37 cellular contexts compared by ENCODE assay signal in the genomic region with DNA sequence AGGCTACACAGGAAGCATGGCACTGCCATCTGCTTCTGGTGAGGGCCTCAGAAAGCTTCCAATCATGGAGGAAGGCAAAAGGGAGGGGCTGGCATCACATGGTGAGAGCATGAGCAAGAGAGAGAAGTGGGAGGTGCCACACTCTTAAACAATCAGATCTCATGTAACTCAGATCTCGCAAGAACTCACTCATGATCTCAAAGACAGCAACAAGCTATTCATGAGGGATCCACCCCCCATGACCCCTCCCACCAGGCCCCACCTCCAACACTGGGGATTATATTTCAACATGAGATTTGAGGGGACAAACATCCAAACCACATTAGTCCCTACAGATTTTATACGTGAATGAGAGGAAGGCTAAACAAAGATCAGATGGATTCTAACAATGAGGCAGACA. TPM values are rescaled to one million over a fixed set of nuclear protein-coding genes. Genes with fewer than 3 reads are reported as not detected.
"Had no signal": no experiment of that assay in that cellular context is flagged by ENCODE, and none has a peak within 500 bp of the region (broad histone marks: within the 10 kb centered on the region; RNA-seq: fewer than 3 reads in every experiment).

No MANE protein-coding gene starts in this region.

- H3K9me3 ChIP-seq: pancreas, prostate gland, uterus had no signal

- H3K4me3 ChIP-seq: gastroesophageal sphincter, pancreas, prostate gland, sigmoid colon, uterus had no signal

- H3K36me3 Mint-ChIP-seq: activated naive CD8-positive, alpha-beta T cell treated with anti-CD3 and anti-CD28 coated beads, Interleukin-2, amount 10 ng/mL, durations not matched to agents 7 days and 5 days; naive thymus-derived CD4-positive, alpha-beta T cell; stimulated activated memory B cell treated with anti-CD40 and anti-IgM and Interleukin-4, amounts not matched to agents 10 μg/mL and 1 μg/mL and 100 μg/mL, for 72 hours; type B pancreatic cell had no signal

- H3K4me1 Mint-ChIP-seq: activated B cell treated with CpG ODN at 0.5 μM for 24 hours; activated naive CD8-positive, alpha-beta T cell treated with anti-CD3 and anti-CD28 coated beads, Interleukin-2, amount 10 ng/mL, durations not matched to agents 7 days and 5 days; stimulated activated memory B cell treated with anti-CD40 and anti-IgM and Interleukin-4, amounts not matched to agents 10 μg/mL and 1 μg/mL and 100 μg/mL, for 72 hours; stimulated activated naive CD8-positive, alpha-beta T cell treated with anti-CD3 and anti-CD28 coated beads, Interleukin-15, amount 100 ng/mL, for 72 hours had no signal

- H3K27ac Mint-ChIP-seq: activated B cell treated with CpG ODN at 0.5 μM for 24 hours; activated naive CD4-positive, alpha-beta T cell treated with anti-CD3 and anti-CD28 coated beads for 36 hours; activated naive CD8-positive, alpha-beta T cell treated with anti-CD3 and anti-CD28 coated beads, Interleukin-2, amount 10 ng/mL, durations not matched to agents 7 days and 5 days; activated T-helper 1 cell treated with anti-CD3 and anti-CD28 coated beads, Interleukin-12 subunit alpha, Interleukin-12 subunit beta, Interleukin-2, Interleukin-4 antibody, amounts not matched to agents 30 ng/mL and 10 ng/mL and 1 ng/mL, durations not matched to agents 14 hours and 24 hours and 36 hours; effector memory CD8-positive, alpha-beta T cell; naive thymus-derived CD4-positive, alpha-beta T cell; stimulated activated memory B cell treated with anti-CD40 and anti-IgM and Interleukin-4, amounts not matched to agents 10 μg/mL and 1 μg/mL and 100 μg/mL, for 72 hours; stimulated activated naive CD8-positive, alpha-beta T cell treated with anti-CD3 and anti-CD28 coated beads, Interleukin-15, amount 100 ng/mL, for 72 hours; T-helper 1 cell treated with Interleukin-12 subunit alpha and Interleukin-12 subunit beta and Interleukin-4 antibody, amounts not matched to agents 30 μg/mL and 1 μg/mL, for 36 hours; type B pancreatic cell had no signal

- H3K4me1 ChIP-seq: gastroesophageal sphincter, pancreas, prostate gland, sigmoid colon, uterus had no signal

- H3K9me3 Mint-ChIP-seq: activated naive CD4-positive, alpha-beta T cell treated with anti-CD3 and anti-CD28 coated beads for 36 hours; activated naive CD8-positive, alpha-beta T cell treated with anti-CD3 and anti-CD28 coated beads, Interleukin-2, amount 10 ng/mL, durations not matched to agents 7 days and 5 days; activated T-helper 1 cell treated with anti-CD3 and anti-CD28 coated beads, Interleukin-12 subunit alpha, Interleukin-12 subunit beta, Interleukin-2, Interleukin-4 antibody, amounts not matched to agents 30 ng/mL and 10 ng/mL and 1 ng/mL, durations not matched to agents 14 hours and 24 hours and 36 hours; effector memory CD8-positive, alpha-beta T cell; neural crest cell; stimulated activated memory B cell treated with anti-CD40 and anti-IgM and Interleukin-4, amounts not matched to agents 10 μg/mL and 1 μg/mL and 100 μg/mL, for 72 hours; stimulated activated naive CD8-positive, alpha-beta T cell treated with anti-CD3 and anti-CD28 coated beads, Interleukin-15, amount 100 ng/mL, for 72 hours; T-helper 1 cell treated with Interleukin-12 subunit alpha and Interleukin-12 subunit beta and Interleukin-4 antibody, amounts not matched to agents 30 μg/mL and 1 μg/mL, for 36 hours had no signal

- ATAC-seq: effector memory CD8-positive, alpha-beta T cell; gastroesophageal sphincter; left cardiac atrium; naive thymus-derived CD4-positive, alpha-beta T cell; pancreas; stimulated activated memory B cell treated with anti-CD40 and anti-IgM and Interleukin-4, amounts not matched to agents 10 μg/mL and 1 μg/mL and 100 μg/mL, for 72 hours; stimulated activated naive CD8-positive, alpha-beta T cell treated with anti-CD3 and anti-CD28 coated beads, Interleukin-15, amount 100 ng/mL, for 72 hours had no signal

- FAIRE-seq: astrocyte, endothelial cell of umbilical vein, keratinocyte, pancreas, small intestine had no signal

- H3K27me3 ChIP-seq: brain microvascular endothelial cell, uterus had no signal

- H3K4me3 Mint-ChIP-seq: activated B cell treated with CpG ODN at 0.5 μM for 24 hours; activated naive CD4-positive, alpha-beta T cell treated with anti-CD3 and anti-CD28 coated beads for 36 hours; activated naive CD8-positive, alpha-beta T cell treated with anti-CD3 and anti-CD28 coated beads, Interleukin-2, amount 10 ng/mL, durations not matched to agents 7 days and 5 days; activated T-helper 1 cell treated with anti-CD3 and anti-CD28 coated beads, Interleukin-12 subunit alpha, Interleukin-12 subunit beta, Interleukin-2, Interleukin-4 antibody, amounts not matched to agents 30 ng/mL and 10 ng/mL and 1 ng/mL, durations not matched to agents 14 hours and 24 hours and 36 hours; effector memory CD8-positive, alpha-beta T cell; naive thymus-derived CD4-positive, alpha-beta T cell; neural crest cell; stimulated activated memory B cell treated with anti-CD40 and anti-IgM and Interleukin-4, amounts not matched to agents 10 μg/mL and 1 μg/mL and 100 μg/mL, for 72 hours; stimulated activated naive CD8-positive, alpha-beta T cell treated with anti-CD3 and anti-CD28 coated beads, Interleukin-15, amount 100 ng/mL, for 72 hours; T-helper 1 cell treated with Interleukin-12 subunit alpha and Interleukin-12 subunit beta and Interleukin-4 antibody, amounts not matched to agents 30 μg/mL and 1 μg/mL, for 36 hours; type B pancreatic cell had no signal

- H3K27ac ChIP-seq: brain microvascular endothelial cell, gastroesophageal sphincter, pancreas, prostate gland, sigmoid colon, uterus had no signal

- DNase-seq: activated B cell treated with CpG ODN at 0.5 μM for 24 hours; activated CD4-positive, alpha-beta T cell treated with anti-CD3 and anti-CD28 coated beads, Interleukin-2, amount 50 U/mL, for 4 hours; activated CD8-positive, alpha-beta memory T cell treated with anti-CD3 and anti-CD28 coated beads, Interleukin-2, amount 50 U/mL, for 4 hours; activated effector memory CD4-positive, alpha-beta T cell treated with anti-CD3 and anti-CD28 coated beads, Interleukin-2, amount 50 U/mL, for 16 hours; activated naive CD4-positive, alpha-beta T cell treated with anti-CD3 and anti-CD28 coated beads for 36 hours; activated naive CD8-positive, alpha-beta T cell treated with anti-CD3 and anti-CD28 coated beads, Interleukin-2, amount 10 ng/mL, durations not matched to agents 7 days and 5 days; activated T-cell treated with anti-CD3 and anti-CD28 coated beads, Interleukin-2, amount 50 U/mL, for 1 hour; brain microvascular endothelial cell; cortex of kidney; effector memory CD8-positive, alpha-beta T cell; head of caudate nucleus; hippocampal formation; left cardiac atrium; midbrain; naive thymus-derived CD4-positive, alpha-beta T cell; nucleus accumbens; pancreas; retina; sigmoid colon; small intestine; stimulated activated CD4-positive, alpha-beta T cell treated with anti-CD3 and anti-CD28 coated beads, Interleukin-4, amount 100 ng/mL, for 4 hours; stimulated activated CD8-positive, alpha-beta memory T cell treated with anti-CD3 and anti-CD28 coated beads, Interleukin-4, amount 100 ng/mL, for 48 hours; stimulated activated naive CD8-positive, alpha-beta T cell treated with anti-CD3 and anti-CD28 coated beads, Interleukin-15, amount 100 ng/mL, for 72 hours; T1000; uterus had no signal

- H3K36me3 ChIP-seq: brain microvascular endothelial cell, gastroesophageal sphincter, pancreas, prostate gland, sigmoid colon, uterus had no signal

RNA-seq across cellular contexts. Expression of a gene that starts 8.9 kb away (rescaled TPM):
- total RNA-seq: activated B cell treated with CpG ODN at 0.5 μM for 24 hours; activated naive CD4-positive, alpha-beta T cell treated with anti-CD3 and anti-CD28 coated beads for 36 hours; activated T-helper 1 cell treated with anti-CD3 and anti-CD28 coated beads, Interleukin-12 subunit alpha, Interleukin-12 subunit beta, Interleukin-2, Interleukin-4 antibody, amounts not matched to agents 30 ng/mL and 10 ng/mL and 1 ng/mL, durations not matched to agents 14 hours and 24 hours and 36 hours; endothelial cell of umbilical vein; fibroblast of lung; fibroblast of villous mesenchyme; sigmoid colon had no signal
- polyA plus RNA-seq: endothelial cell of umbilical vein, fibroblast of lung, keratinocyte had no signal
